Comparison of ENCODE assay signal across 13 cellular contexts in the genomic region with DNA sequence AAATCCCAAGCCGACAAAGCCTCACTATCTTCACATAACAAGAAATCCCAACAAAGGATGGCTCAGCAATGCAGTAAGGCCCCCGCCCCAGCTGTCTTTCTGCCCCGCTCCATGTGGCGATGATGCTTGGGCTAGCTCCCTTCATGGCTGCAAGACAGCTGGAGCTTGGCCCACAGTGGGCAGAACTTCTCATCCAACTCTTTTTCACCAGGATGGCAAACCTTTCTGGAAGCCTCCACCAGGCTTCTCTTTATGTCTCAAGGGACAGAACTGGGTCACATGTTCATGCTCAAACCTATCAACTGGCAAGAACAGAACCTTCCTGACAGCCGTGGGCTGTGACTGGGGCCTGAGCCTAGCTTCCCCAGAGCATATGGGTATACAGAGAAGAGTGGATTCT.
DNase-seq lines count a peak whose midpoint lies in the region; TF ChIP-seq lines count a peak whose summit lies in the region.
"Had no signal": no experiment of that assay in that cellular context is flagged by ENCODE, and none has a peak within 500 bp of the region (broad histone marks: within the 10 kb centered on the region; RNA-seq: fewer than 3 reads in every experiment).

No MANE protein-coding gene starts in this region.

- H3K9ac ChIP-seq in mammary epithelial cell (ENCODE audit: insufficient read depth, low read length), result no peak overlapping the region

- DNase-seq in MCF 10A (ENCODE audit: unreplicated experiment) (no peak), mammary epithelial cell (no peak), anterior cingulate cortex (lab: John Stamatoyannopoulos, UW) (peak in 32 of 58 donors; percentile 7 to 62 (median 38)), medulla oblongata (ENCODE audit: extremely low spot score) (peak; percentile 45), substantia nigra (lab: John Stamatoyannopoulos, UW) (peak in 10 of 49 donors; percentile 12 to 62 (median 21)), dermis blood vessel endothelial cell (no peak), NCI-H69 (lab: John Stamatoyannopoulos, UW) (no peak)
- DNase-seq in activated effector memory CD4-positive, alpha-beta T cell treated with Interleukin-2 at 50 U/mL for 16 hours, result no peak
- DNase-seq: activated effector memory CD4-positive, alpha-beta T cell treated with anti-CD3 and anti-CD28 coated beads, Interleukin-2, amount 50 U/mL, for 16 hours; MV-4-11 had no signal

- BruUV-seq in MCF 10A (replicated peaks; lab: Mats Ljungman, UMichigan), result no TSS peak
- BruUV-seq in mammary epithelial cell (replicated peaks; lab: Mats Ljungman, UMichigan), result no TSS peak

- peaks cover 25% of the 10 kb centered on the region for H3K79me2 ChIP-seq in mammary epithelial cell (ENCODE audit: insufficient read depth, low read length)

- 73% methylated on average over 4 of the region's 5 CpGs for WGBS in mammary epithelial cell (ENCODE audit: low coverage, missing lambda C conversion rate)

- H3K4me2 ChIP-seq in mammary epithelial cell (ENCODE audit: insufficient read depth, low read depth, low read length), result no peak overlapping the region

- no peak overlapping the region for H2AFZ ChIP-seq in mammary epithelial cell (ENCODE audit: low read depth, low read length)

- H3K4me3 ChIP-seq in mammary epithelial cell (replicated peaks in 1 of 3; ENCODE audit: insufficient read depth in 1 of 3, low read depth in 2 of 3, low read length in 3 of 3), result no peak overlapping the region

- H4K20me1 ChIP-seq in mammary epithelial cell (ENCODE audit: insufficient read depth, low read length), result no peaks in the 10 kb centered on the region

- H3K27me3 ChIP-seq in mammary epithelial cell (ENCODE audit: insufficient read depth, low read length), result no peaks in the 10 kb centered on the region

- H3K27ac ChIP-seq in mammary epithelial cell (ENCODE audit: insufficient read depth, low read depth, low read length), result no peak overlapping the region
- H3K27ac ChIP-seq in substantia nigra (ENCODE audit: low read depth, low read length, poor library complexity, severe bottlenecking), result peak overlapping the region; percentile 14

- peaks cover 26% of the 10 kb centered on the region for H3K36me3 Mint-ChIP-seq in MCF 10A (ENCODE audit: insufficient read depth, unreplicated experiment)
- H3K36me3 Mint-ChIP-seq: type B pancreatic cell, WTC11 had no signal

- H3K4me1 Mint-ChIP-seq in MCF 10A (ENCODE audit: insufficient read depth, unreplicated experiment), result peaks cover 30% of the 10 kb centered on the region

- CTCF ChIA-PET in MCF 10A (lab: Yijun Ruan, JAX) (interaction anchor here (0.7 to 4.5 kb wide), 5 partner anchors 27 to 297 kb away, joined by 3 to 33 read pairs (median 4); no protein-coding TSS in a partner anchor), mammary epithelial cell (lab: Charles Lee; ENCODE audit: low non-redundant PET) (no interaction called here)

- intact Hi-C loops in MCF 10A (cut with micrococcal nuclease), result no loop called here
- intact Hi-C loops in mammary epithelial cell (cut with micrococcal nuclease), result loop anchor here (5.0 kb wide), 1 partner anchor 170 kb away; no protein-coding TSS in a partner anchor

- dilution Hi-C loops in mammary epithelial cell (cut with HindIII; ENCODE audit: low sequenced_read_pairs), result no loop called here

- POLR2A ChIA-PET in MCF 10A (lab: Yijun Ruan, JAX), result interaction anchor here (0.6 to 4.3 kb wide), 6 partner anchors 10 to 297 kb away, joined by 3 to 15 read pairs (median 4); no protein-coding TSS in a partner anchor

- TF ChIP-seq CTCF in MCF 10A (IDR thresholded peaks at IDR 0.05; ENCODE audit: unreplicated experiment) (no peak), mammary epithelial cell (conservative IDR thresholded peaks at IDR 0.05 in 1 of 2, IDR thresholded peaks at IDR 0.05 in 1 of 2; ENCODE audit: extremely low read depth in 1 of 2, insufficient read depth in 1 of 2, low read depth in 1 of 2, low read length in 2 of 2) (no peak)

- H3K4me1 ChIP-seq in mammary epithelial cell (ENCODE audit: insufficient read depth, low read length), result no peaks in the 10 kb centered on the region

- H3K27ac Mint-ChIP-seq in MCF 10A (ENCODE audit: low read depth, unreplicated experiment), result peak overlapping the region; percentile 33
- H3K27ac Mint-ChIP-seq: dendritic cell treated with granulocyte-macrophage colony-stimulating factor and Interleukin-4, amounts not matched to agents 40 ng/mL and 50 ng/mL, for 4 days; type B pancreatic cell; WTC11 had no signal

- in situ Hi-C loops in mammary epithelial cell (cut with MboI; ENCODE audit: low sequenced_read_pairs in 2 of 2), result no loop called here

- no peaks in the 10 kb centered on the region for H3K9me3 ChIP-seq in mammary epithelial cell (replicated peaks; ENCODE audit: insufficient read depth, low read length)

- no peaks in the 10 kb centered on the region for H3K9me3 Mint-ChIP-seq in MCF 10A (ENCODE audit: unreplicated experiment)
- H3K9me3 Mint-ChIP-seq: dendritic cell treated with granulocyte-macrophage colony-stimulating factor and Interleukin-4, amounts not matched to agents 40 ng/mL and 50 ng/mL, for 4 days; type B pancreatic cell; WTC11 had no signal

- no peaks in the 10 kb centered on the region for H3K36me3 ChIP-seq in mammary epithelial cell (ENCODE audit: insufficient read depth, low read length)

- no peak overlapping the region for H3K4me3 Mint-ChIP-seq in MCF 10A (ENCODE audit: unreplicated experiment)
- H3K4me3 Mint-ChIP-seq: dendritic cell treated with granulocyte-macrophage colony-stimulating factor and Interleukin-4, amounts not matched to agents 40 ng/mL and 50 ng/mL, for 4 days; type B pancreatic cell; WTC11 had no signal

- no peaks in the 10 kb centered on the region for H3K27me3 Mint-ChIP-seq in MCF 10A (ENCODE audit: insufficient read depth, unreplicated experiment)
- H3K27me3 Mint-ChIP-seq: dendritic cell treated with granulocyte-macrophage colony-stimulating factor and Interleukin-4, amounts not matched to agents 40 ng/mL and 50 ng/mL, for 4 days; type B pancreatic cell had no signal

Comparison
In these comparisons a context has a peak if more than half of its experiments do, and no peak if none do; other contexts are left out.
1. DNase-seq: peak in anterior cingulate cortex (32 of 58) and medulla oblongata (single experiment); none in MCF 10A (single experiment), mammary epithelial cell (single experiment), dermis blood vessel endothelial cell (single experiment), activated effector memory CD4-positive, alpha-beta T cell treated with Interleukin-2 at 50 U/mL for 16 hours (single experiment) and NCI-H69 (single experiment).